Comparison of ENCODE assay signal across 10 cellular contexts in the genomic region with DNA sequence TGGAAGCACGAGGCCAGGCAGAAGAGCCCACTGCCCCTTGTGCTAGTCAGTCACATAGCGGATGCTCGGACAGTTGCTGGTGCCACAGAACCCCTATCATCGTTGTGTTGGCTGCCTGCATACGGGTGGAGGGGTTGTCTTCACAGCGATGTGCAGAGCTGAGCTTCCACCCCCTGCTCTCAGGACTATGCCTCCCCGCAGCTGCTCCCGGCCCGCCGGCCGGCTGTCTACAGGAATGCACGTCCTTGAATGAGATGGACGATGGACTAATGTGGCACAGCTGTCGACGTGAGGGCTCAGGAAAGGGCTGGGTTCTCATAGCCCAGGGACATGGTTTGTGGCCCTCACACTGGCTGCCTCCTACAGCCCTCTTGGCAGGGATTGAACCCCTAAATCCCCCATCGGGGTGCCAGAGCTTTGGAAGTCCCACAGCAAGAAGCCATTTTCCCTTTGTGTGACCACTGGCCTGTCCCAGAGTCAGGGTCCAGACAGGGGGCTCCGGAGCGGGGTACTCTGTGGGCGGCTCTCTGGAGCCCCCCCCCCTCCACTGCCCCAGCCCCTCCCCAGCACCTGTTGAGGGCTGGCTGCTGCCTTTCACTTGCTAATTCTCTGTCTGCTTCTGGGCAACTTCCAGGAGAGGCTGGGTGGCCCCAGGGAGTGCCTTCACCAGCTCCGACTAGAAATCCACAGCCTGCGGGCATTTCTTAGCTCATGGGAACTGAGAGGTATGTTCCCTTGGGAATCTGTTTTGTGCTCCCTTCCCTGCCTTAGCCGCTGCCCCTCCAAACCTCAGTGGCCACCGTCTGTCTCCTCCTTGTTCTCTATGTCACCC. TPM values are rescaled to one million over a fixed set of nuclear protein-coding genes. Genes with fewer than 3 reads are reported as not detected.
A peak's percentile ranks its signal among the peaks of the same experiment; 100 is the strongest.
DNase-seq lines count a peak whose midpoint lies in the region; ATAC-seq lines count a peak whose summit lies in the region.
"Had no signal": no experiment of that assay in that cellular context is flagged by ENCODE, and none has a peak within 500 bp of the region (broad histone marks: within the 10 kb centered on the region; RNA-seq: fewer than 3 reads in every experiment).

No MANE protein-coding gene starts in this region.

- intact Hi-C loops in activated T-helper 1 cell treated with anti-CD3 and anti-CD28 coated beads, Interleukin-12 subunit alpha, Interleukin-12 subunit beta, Interleukin-2, Interleukin-4 antibody, amounts not matched to agents 30 ng/mL and 10 ng/mL and 1 ng/mL, durations not matched to agents 14 hours and 24 hours and 36 hours (cut with micrococcal nuclease): loop anchor here (1.0 kb wide), 1 partner anchor 16 kb away; no protein-coding TSS in a partner anchor

- DNase-seq in activated naive CD4-positive, alpha-beta T cell (lab: John Stamatoyannopoulos, UW): no peak
- DNase-seq in activated T-helper 1 cell treated with anti-CD3 and anti-CD28 coated beads, Interleukin-12 subunit alpha, Interleukin-12 subunit beta, Interleukin-2, Interleukin-4 antibody, amounts not matched to agents 30 ng/mL and 10 ng/mL and 1 ng/mL, durations not matched to agents 14 hours and 24 hours and 36 hours (ENCODE audit: low spot score): no peak
- no peak for DNase-seq in stimulated activated naive CD8-positive, alpha-beta T cell treated with anti-CD3 and anti-CD28 coated beads, Interleukin-15, amount 100 ng/mL, for 72 hours
- DNase-seq in SIG-M5 treated with dmso at 0.1 percent for 504 hours (lab: John Stamatoyannopoulos, UW; ENCODE audit: unreplicated experiment) (no peak), COLO829 (ENCODE audit: low spot score) (no peak)
- DNase-seq: left cardiac atrium, NCI-H774 had no signal

- H3K4me3 Mint-ChIP-seq in activated naive CD4-positive, alpha-beta T cell treated with anti-CD3 and anti-CD28 coated beads, Interleukin-2, amount 50 U/mL, for 24 hours: peak overlapping the region; percentile 26
- peak overlapping the region; percentile 50 for H3K4me3 Mint-ChIP-seq in activated T-helper 1 cell treated with anti-CD3 and anti-CD28 coated beads, Interleukin-12 subunit alpha, Interleukin-12 subunit beta, Interleukin-2, Interleukin-4 antibody, amounts not matched to agents 30 ng/mL and 10 ng/mL and 1 ng/mL, durations not matched to agents 14 hours and 24 hours and 36 hours
- H3K4me3 Mint-ChIP-seq in stimulated activated naive CD8-positive, alpha-beta T cell treated with anti-CD3 and anti-CD28 coated beads, Interleukin-15, amount 100 ng/mL, for 72 hours: peak overlapping the region in 1 of 2 donors; percentile 17

- WGBS in mesodermal cell (ENCODE audit: insufficient coverage in 2 of 2), 2 experiments: 62% methylated on average over 19 to 22 of the region's 23 CpGs

- H3K36me3 Mint-ChIP-seq in activated naive CD4-positive, alpha-beta T cell treated with anti-CD3 and anti-CD28 coated beads, Interleukin-2, amount 50 U/mL, for 24 hours: peaks cover 3% of the 10 kb centered on the region
- H3K36me3 Mint-ChIP-seq in activated T-helper 1 cell treated with anti-CD3 and anti-CD28 coated beads, Interleukin-12 subunit alpha, Interleukin-12 subunit beta, Interleukin-2, Interleukin-4 antibody, amounts not matched to agents 30 ng/mL and 10 ng/mL and 1 ng/mL, durations not matched to agents 14 hours and 24 hours and 36 hours (ENCODE audit: low read depth): peaks cover 28% of the 10 kb centered on the region

- H3K27ac Mint-ChIP-seq in activated naive CD4-positive, alpha-beta T cell treated with anti-CD3 and anti-CD28 coated beads, Interleukin-2, amount 50 U/mL, for 24 hours: peak overlapping the region; percentile 23
- peak overlapping the region; percentile 81 for H3K27ac Mint-ChIP-seq in activated T-helper 1 cell treated with anti-CD3 and anti-CD28 coated beads, Interleukin-12 subunit alpha, Interleukin-12 subunit beta, Interleukin-2, Interleukin-4 antibody, amounts not matched to agents 30 ng/mL and 10 ng/mL and 1 ng/mL, durations not matched to agents 14 hours and 24 hours and 36 hours
- H3K27ac Mint-ChIP-seq in stimulated activated naive CD8-positive, alpha-beta T cell treated with anti-CD3 and anti-CD28 coated beads, Interleukin-15, amount 100 ng/mL, for 72 hours: peak overlapping the region; percentile 16 to 68

- H3K9me3 ChIP-seq in mesodermal cell (ENCODE audit: control insufficient read depth, low read length): no peaks in the 10 kb centered on the region

- peak overlapping the region; percentile 23 for H3K27ac ChIP-seq in mesodermal cell (ENCODE audit: low read depth, low read length, severe bottlenecking)

- peaks cover 83% of the 10 kb centered on the region for H3K4me1 Mint-ChIP-seq in activated naive CD4-positive, alpha-beta T cell treated with anti-CD3 and anti-CD28 coated beads, Interleukin-2, amount 50 U/mL, for 24 hours
- peaks cover 80% of the 10 kb centered on the region for H3K4me1 Mint-ChIP-seq in activated T-helper 1 cell treated with anti-CD3 and anti-CD28 coated beads, Interleukin-12 subunit alpha, Interleukin-12 subunit beta, Interleukin-2, Interleukin-4 antibody, amounts not matched to agents 30 ng/mL and 10 ng/mL and 1 ng/mL, durations not matched to agents 14 hours and 24 hours and 36 hours (ENCODE audit: low read depth)
- H3K4me1 Mint-ChIP-seq in stimulated activated naive CD8-positive, alpha-beta T cell treated with anti-CD3 and anti-CD28 coated beads, Interleukin-15, amount 100 ng/mL, for 72 hours: peaks cover 84% of the 10 kb centered on the region

- peaks cover 73% of the 10 kb centered on the region for H3K36me3 ChIP-seq in mesodermal cell (ENCODE audit: control insufficient read depth, insufficient read depth, low read length)

- H3K4me3 ChIP-seq in mesodermal cell (ENCODE audit: extremely low read depth, insufficient read depth, low read length, poor library complexity, severe bottlenecking): no peak overlapping the region

- H3K9me3 Mint-ChIP-seq in activated naive CD4-positive, alpha-beta T cell treated with anti-CD3 and anti-CD28 coated beads, Interleukin-2, amount 50 U/mL, for 24 hours: no peaks in the 10 kb centered on the region
- no peaks in the 10 kb centered on the region for H3K9me3 Mint-ChIP-seq in activated T-helper 1 cell treated with anti-CD3 and anti-CD28 coated beads, Interleukin-12 subunit alpha, Interleukin-12 subunit beta, Interleukin-2, Interleukin-4 antibody, amounts not matched to agents 30 ng/mL and 10 ng/mL and 1 ng/mL, durations not matched to agents 14 hours and 24 hours and 36 hours
- no peaks in the 10 kb centered on the region for H3K9me3 Mint-ChIP-seq in stimulated activated naive CD8-positive, alpha-beta T cell treated with anti-CD3 and anti-CD28 coated beads, Interleukin-15, amount 100 ng/mL, for 72 hours

- H3K27me3 Mint-ChIP-seq in activated naive CD4-positive, alpha-beta T cell treated with anti-CD3 and anti-CD28 coated beads, Interleukin-2, amount 50 U/mL, for 24 hours: no peaks in the 10 kb centered on the region
- no peaks in the 10 kb centered on the region for H3K27me3 Mint-ChIP-seq in activated T-helper 1 cell treated with anti-CD3 and anti-CD28 coated beads, Interleukin-12 subunit alpha, Interleukin-12 subunit beta, Interleukin-2, Interleukin-4 antibody, amounts not matched to agents 30 ng/mL and 10 ng/mL and 1 ng/mL, durations not matched to agents 14 hours and 24 hours and 36 hours (ENCODE audit: insufficient read depth)
- no peaks in the 10 kb centered on the region for H3K27me3 Mint-ChIP-seq in stimulated activated naive CD8-positive, alpha-beta T cell treated with anti-CD3 and anti-CD28 coated beads, Interleukin-15, amount 100 ng/mL, for 72 hours

- no peaks in the 10 kb centered on the region for H3K4me1 ChIP-seq in mesodermal cell (ENCODE audit: control insufficient read depth, insufficient read depth, low read length, poor library complexity, severe bottlenecking)

- ATAC-seq in stimulated activated naive CD8-positive, alpha-beta T cell treated with anti-CD3 and anti-CD28 coated beads, Interleukin-15, amount 100 ng/mL, for 72 hours: no peak
- ATAC-seq in GM18498 (IDR thresholded peaks at IDR 0.05; ENCODE audit: unreplicated experiment): no peak

RNA-seq across cellular contexts. Expression of gene TSSK6, which starts 40.2 kb away (rescaled TPM):
- total RNA-seq in activated T-helper 1 cell treated with anti-CD3 and anti-CD28 coated beads, Interleukin-12 subunit alpha, Interleukin-12 subunit beta, Interleukin-2, Interleukin-4 antibody, amounts not matched to agents 30 ng/mL and 10 ng/mL and 1 ng/mL, durations not matched to agents 14 hours and 24 hours and 36 hours: 3.0 and 4.1 TPM in 2 replicates
- polyA plus RNA-seq in mesodermal cell (2013, experiment 1 of 2): 2.1 TPM
- polyA plus RNA-seq in mesodermal cell (2013, experiment 2 of 2): 1.6 TPM

RNA-seq across cellular contexts. Expression of gene NDUFA13, which starts 40.9 kb away (rescaled TPM):
- 408 and 410 TPM in 2 replicates for total RNA-seq in activated T-helper 1 cell treated with anti-CD3 and anti-CD28 coated beads, Interleukin-12 subunit alpha, Interleukin-12 subunit beta, Interleukin-2, Interleukin-4 antibody, amounts not matched to agents 30 ng/mL and 10 ng/mL and 1 ng/mL, durations not matched to agents 14 hours and 24 hours and 36 hours
- polyA plus RNA-seq in mesodermal cell (2013, experiment 1 of 2): 205 TPM
- 173 TPM for polyA plus RNA-seq in mesodermal cell (2013, experiment 2 of 2)

RNA-seq across cellular contexts. Expression of gene YJEFN3, which starts 53.5 kb away (rescaled TPM):
- total RNA-seq in activated T-helper 1 cell treated with anti-CD3 and anti-CD28 coated beads, Interleukin-12 subunit alpha, Interleukin-12 subunit beta, Interleukin-2, Interleukin-4 antibody, amounts not matched to agents 30 ng/mL and 10 ng/mL and 1 ng/mL, durations not matched to agents 14 hours and 24 hours and 36 hours: 13.6 and 15.0 TPM in 2 replicates
- polyA plus RNA-seq in mesodermal cell (2013, experiment 1 of 2): 8.5 TPM
- 7.5 TPM for polyA plus RNA-seq in mesodermal cell (2013, experiment 2 of 2)

Comparison
In these comparisons a context has a peak if more than half of its experiments do, and no peak if none do; other contexts are left out.
1. H3K27ac Mint-ChIP-seq: peak in every context shown above with its lines; median percentile 81 in activated T-helper 1 cell treated with anti-CD3 and anti-CD28 coated beads, Interleukin-12 subunit alpha, Interleukin-12 subunit beta, Interleukin-2, Interleukin-4 antibody, amounts not matched to agents 30 ng/mL and 10 ng/mL and 1 ng/mL, durations not matched to agents 14 hours and 24 hours and 36 hours; 42 in stimulated activated naive CD8-positive, alpha-beta T cell treated with anti-CD3 and anti-CD28 coated beads, Interleukin-15, amount 100 ng/mL, for 72 hours; 23 in activated naive CD4-positive, alpha-beta T cell treated with anti-CD3 and anti-CD28 coated beads, Interleukin-2, amount 50 U/mL, for 24 hours.